Comparison of ENCODE assay signal across 24 cellular contexts in genomic region chr2:219545610-219546352, GRCh38. TPM values are rescaled to one million over a fixed set of nuclear protein-coding genes. Genes with fewer than 3 reads are reported as not detected.
"Had no signal": no experiment of that assay in that cellular context is flagged by ENCODE, and none has a peak within 500 bp of the region (broad histone marks: within the 10 kb centered on the region; RNA-seq: fewer than 3 reads in every experiment).

No MANE protein-coding gene starts in this region.

- H3K27ac ChIP-seq: brain microvascular endothelial cell, colonic mucosa had no signal

- DNase-seq: activated CD4-positive, alpha-beta T cell treated with anti-CD3 and anti-CD28 coated beads, Interleukin-2, amount 50 U/mL, for 1 hour; activated CD8-positive, alpha-beta memory T cell treated with anti-CD3 and anti-CD28 coated beads for 24 hours; activated CD8-positive, alpha-beta memory T cell treated with anti-CD3 and anti-CD28 coated beads, Interleukin-2, amount 50 U/mL, for 48 hours; activated naive CD8-positive, alpha-beta T cell treated with anti-CD3 and anti-CD28 coated beads for 36 hours; activated T-cell treated with anti-CD3 and anti-CD28 coated beads, Interleukin-2, amount 50 U/mL, for 72 hours; brain microvascular endothelial cell; central memory CD4-positive, alpha-beta T cell; colonic mucosa; endodermal cell; foreskin melanocyte; left ventricle myocardium superior; occipital lobe; posterior cingulate gyrus; retina; stimulated activated CD4-positive, alpha-beta T cell treated with anti-CD3 and anti-CD28 coated beads, Interleukin-12 subunit alpha, Interleukin-12 subunit beta, amount 100 ng/mL, for 4 hours; stimulated activated CD4-positive, alpha-beta T cell treated with anti-CD3 and anti-CD28 coated beads, Interleukin-1b, Interleukin-23, amount 100 ng/mL, for 48 hours; stimulated activated CD8-positive, alpha-beta memory T cell treated with anti-CD3 and anti-CD28 coated beads, Interleukin-4, amount 100 ng/mL, for 48 hours; stimulated activated naive CD4-positive, alpha-beta T cell; T1000 had no signal

- ATAC-seq: activated T-cell treated with anti-CD3 and anti-CD28 coated beads, Interleukin-2, amount 50 U/mL, for 72 hours; left ventricle myocardium superior had no signal

- H3K27ac Mint-ChIP-seq: activated naive CD8-positive, alpha-beta T cell treated with anti-CD3 and anti-CD28 coated beads for 36 hours; endodermal cell; memory B cell had no signal

- H3K36me3 Mint-ChIP-seq: memory B cell had no signal

- H3K4me3 Mint-ChIP-seq: endodermal cell had no signal

- H3K9me3 ChIP-seq: colonic mucosa had no signal

- H3K9me3 Mint-ChIP-seq: activated naive CD8-positive, alpha-beta T cell treated with anti-CD3 and anti-CD28 coated beads for 36 hours; activated T-cell treated with anti-CD3 and anti-CD28 coated beads, Interleukin-2, amount 50 U/mL, for 72 hours; endodermal cell; memory B cell had no signal

- H3K36me3 ChIP-seq: colonic mucosa had no signal

- H3K27me3 ChIP-seq: brain microvascular endothelial cell, colonic mucosa had no signal

- H3K4me3 ChIP-seq: colonic mucosa had no signal

RNA-seq across cellular contexts. Expression of gene TMEM198, which starts 2.0 kb away (rescaled TPM):
- total RNA-seq: mononuclear cell had no signal

RNA-seq across cellular contexts. Expression of gene INHA, which starts 26.3 kb away (rescaled TPM):
- total RNA-seq: activated naive CD8-positive, alpha-beta T cell treated with anti-CD3 and anti-CD28 coated beads for 36 hours; activated T-cell treated with anti-CD3 and anti-CD28 coated beads, Interleukin-2, amount 50 U/mL, for 72 hours; colonic mucosa; kidney epithelial cell; mononuclear cell; occipital lobe; T-helper 1 cell treated with Interleukin-12 subunit alpha and Interleukin-12 subunit beta and Interleukin-4 antibody, amounts not matched to agents 30 ng/mL and 1 ng/mL, for 36 hours had no signal

RNA-seq across cellular contexts. Expression of gene ASIC4, which starts 31.5 kb away (rescaled TPM):
- total RNA-seq: activated naive CD8-positive, alpha-beta T cell treated with anti-CD3 and anti-CD28 coated beads for 36 hours; epithelial cell of proximal tubule; kidney epithelial cell; left ventricle myocardium superior; mononuclear cell; T-helper 1 cell treated with Interleukin-12 subunit alpha and Interleukin-12 subunit beta and Interleukin-4 antibody, amounts not matched to agents 30 ng/mL and 1 ng/mL, for 36 hours had no signal
